Comparison of ENCODE assay signal across 1 cellular context in the genomic region with DNA sequence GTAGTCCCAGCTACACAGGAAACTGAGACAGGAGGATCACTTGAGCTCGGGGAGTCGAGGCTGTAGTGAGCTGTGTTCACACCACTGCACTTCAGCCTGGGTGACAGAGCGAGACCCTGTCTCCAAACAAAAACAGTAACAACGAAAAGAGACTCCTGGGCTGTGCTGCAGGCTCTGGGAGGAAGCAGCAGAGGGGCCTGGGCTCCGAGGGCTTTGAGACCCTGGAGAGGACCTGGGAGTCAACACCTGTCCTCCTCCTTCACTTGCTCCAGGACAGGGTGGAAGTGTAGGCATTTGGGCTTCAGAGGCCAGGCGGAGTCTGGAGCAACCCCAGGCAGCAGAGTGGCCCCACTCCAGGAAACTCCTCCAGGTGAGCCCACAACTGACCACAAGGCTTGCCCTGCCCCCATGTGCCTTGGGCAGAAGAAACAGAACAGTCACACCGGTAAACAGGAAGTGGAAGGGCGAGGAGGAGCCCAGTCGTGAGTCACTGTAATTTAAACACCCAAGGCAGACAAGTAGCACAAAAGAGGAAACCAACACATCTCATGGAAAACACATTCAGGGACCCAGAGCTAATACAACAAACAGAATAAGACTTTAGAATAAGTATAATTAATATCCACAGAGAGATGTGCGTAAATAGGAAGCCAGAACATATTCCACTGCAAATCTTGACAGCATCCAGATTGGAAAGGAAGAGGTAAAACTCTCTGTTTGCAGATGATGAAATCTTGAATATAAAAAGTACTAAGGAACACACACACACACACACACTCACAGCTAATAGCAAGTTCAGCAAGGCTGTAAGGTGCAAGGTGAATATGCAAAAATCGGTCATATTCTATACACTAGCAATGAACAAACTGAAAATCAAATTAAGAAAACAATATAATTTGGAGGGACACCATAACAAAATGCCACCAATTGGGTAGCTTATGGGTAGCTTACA.
TF ChIP-seq lines count a peak whose summit lies in the region.

No MANE protein-coding gene starts in this region.

TF ChIP-seq in SK-N-SH treated with all-trans-retinoic acid at 6 μM for 48 hours, 23 proteins besides CTCF, POLR2A, EP300 and RAD21 (continued from another document):
- no peak for TF ChIP-seq GLIS3 (CRISPR knock-in tag; IDR thresholded peaks at IDR 0.05)
- no peak for TF ChIP-seq ZNF8 (CRISPR knock-in tag; IDR thresholded peaks at IDR 0.05)
- no peak for TF ChIP-seq ISL1 (CRISPR knock-in tag; IDR thresholded peaks at IDR 0.05)
- TF ChIP-seq OSR1 (CRISPR knock-in tag; IDR thresholded peaks at IDR 0.05): no peak
- no peak for TF ChIP-seq ZC3H10 (CRISPR knock-in tag; IDR thresholded peaks at IDR 0.05)
